ENCODE assay signal across 1 cellular context in genomic region chr7:5423844-5424688, GRCh38.
TF ChIP-seq lines count a peak whose summit lies in the region.

No MANE protein-coding gene starts in this region.

TF ChIP-seq in IMR-90, 13 proteins besides CTCF, POLR2A, EP300 and RAD21 (continued from another document):
- no peak for TF ChIP-seq FOS (IDR thresholded peaks at IDR 0.05; ENCODE audit: low read depth, low read length)
